2 cellular contexts compared by ENCODE assay signal in the genomic region with DNA sequence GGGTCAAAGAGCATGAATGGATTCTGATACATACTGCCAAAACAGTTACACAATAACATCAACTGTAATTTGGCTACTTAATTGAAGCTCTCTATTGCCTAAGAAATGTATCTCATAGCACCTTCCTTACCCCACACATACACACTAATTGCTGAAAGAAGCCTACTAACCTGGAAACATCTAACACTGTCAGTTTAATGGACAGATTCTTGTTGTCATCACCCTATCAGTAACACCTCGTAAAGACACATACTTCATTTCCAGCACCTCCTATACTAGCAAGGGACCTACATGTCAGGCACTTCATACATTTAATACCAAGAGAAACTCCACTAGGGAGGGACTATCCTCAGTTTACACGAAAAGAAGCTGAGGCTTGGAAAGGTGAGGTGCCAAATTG.
A peak's percentile ranks its signal among the peaks of the same experiment; 100 is the strongest.
TF ChIP-seq lines count a peak whose summit lies in the region.

No MANE protein-coding gene starts in this region.

TF ChIP-seq in HEK293T, 16 proteins besides CTCF, POLR2A, EP300 and RAD21:
- TF ChIP-seq SP1 (IDR thresholded peaks at IDR 0.05) (no peak), CTBP1 (IDR thresholded peaks at IDR 0.05; ENCODE audit: borderline replicate concordance) (no peak), FOXA1 (IDR thresholded peaks at IDR 0.05) (no peak)
- TF ChIP-seq, protein P1, sequence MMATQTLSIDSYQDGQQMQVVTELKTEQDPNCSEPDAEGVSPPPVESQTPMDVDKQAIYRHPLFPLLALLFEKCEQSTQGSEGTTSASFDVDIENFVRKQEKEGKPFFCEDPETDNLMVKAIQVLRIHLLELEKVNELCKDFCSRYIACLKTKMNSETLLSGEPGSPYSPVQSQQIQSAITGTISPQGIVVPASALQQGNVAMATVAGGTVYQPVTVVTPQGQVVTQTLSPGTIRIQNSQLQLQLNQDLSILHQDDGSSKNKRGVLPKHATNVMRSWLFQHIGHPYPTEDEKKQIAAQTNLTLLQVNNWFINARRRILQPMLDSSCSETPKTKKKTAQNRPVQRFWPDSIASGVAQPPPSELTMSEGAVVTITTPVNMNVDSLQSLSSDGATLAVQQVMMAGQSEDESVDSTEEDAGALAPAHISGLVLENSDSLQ (IDR thresholded peaks at IDR 0.05): peak; percentile 69

TF ChIP-seq in K562, 482 proteins besides CTCF, POLR2A, EP300 and RAD21:
- no peak for TF ChIP-seq MCM5 (IDR thresholded peaks at IDR 0.05; ENCODE audit: low read depth)
- no peak for TF ChIP-seq KAT8 (IDR thresholded peaks at IDR 0.05; ENCODE audit: low read depth)
- 0 out of 2 replicates have a peak, but pooled peaks have one; percentile 8 for TF ChIP-seq CEBPB (tag; IDR thresholded peaks at IDR 0.05)
- peak; percentile 43 for TF ChIP-seq MEIS2 (IDR thresholded peaks at IDR 0.05; ENCODE audit: partially characterized antibody)
TF ChIP-seq in K562: peak in this region for 2.
